8 cellular contexts compared by ENCODE assay signal in genomic region chr2:209960676-209961630, GRCh38. TPM values are rescaled to one million over a fixed set of nuclear protein-coding genes. Genes with fewer than 3 reads are reported as not detected.
DNase-seq lines count a peak whose midpoint lies in the region; ATAC-seq and TF ChIP-seq lines count a peak whose summit lies in the region.

No MANE protein-coding gene starts in this region.

- no peaks in the 10 kb centered on the region for H3K4me1 ChIP-seq in lung (ENCODE audit: control insufficient read depth in 2 of 2, insufficient read depth in 2 of 2, low read length in 2 of 2)

- H3K27ac ChIP-seq in dorsolateral prefrontal cortex (peak overlapping the region in 5 of 59 donors; percentile 1 to 38 (median 20)), lung (ENCODE audit: low read depth in 1 of 2, low read length in 1 of 2) (no peak overlapping the region)

- WGBS in lung, 2 donors, result 34 to 35% methylated on average over 4 of the region's 4 CpGs

- no peak overlapping the region for H3K4me3 Mint-ChIP-seq in T-helper 2 cell treated with Interferon-gamma antibody and Interleukin-4, amounts not matched to agents 5 μg/mL and 100 μg/mL, for 36 hours

- DNase-seq in AG09319 (ENCODE audit: extremely low read depth, low read depth) (no peak), NCI-H1105 treated with DMSO at 0.1 percent for 48 hours (lab: John Stamatoyannopoulos, UW) (peak; percentile 43), dorsolateral prefrontal cortex (peak in 2 of 10 donors; percentile 14 to 31), lung (ENCODE audit: low spot score) (no peak)
- peak; percentile 19 for DNase-seq in T-helper 2 cell treated with Interferon-gamma antibody and Interleukin-4, amounts not matched to agents 5 μg/mL and 100 μg/mL, for 36 hours (ENCODE audit: low spot score)
- peak; percentile 1 for DNase-seq in stimulated activated naive CD4-positive, alpha-beta T cell treated with Interleukin-2 at 50 U/mL for 16 hours (lab: John Stamatoyannopoulos, UW)

- no peak overlapping the region for H3K27ac Mint-ChIP-seq in T-helper 2 cell treated with Interferon-gamma antibody and Interleukin-4, amounts not matched to agents 5 μg/mL and 100 μg/mL, for 36 hours

- TF ChIP-seq CTCF in AG09319 (IDR thresholded peaks at IDR 0.05; ENCODE audit: low read depth, low read length) (peak; percentile 65), dorsolateral prefrontal cortex (IDR thresholded peaks at IDR 0.05 in 54 of 56, conservative IDR thresholded peaks at IDR 0.05 in 2 of 56; ENCODE audit: low read depth in 1 of 56, partially characterized antibody in 56 of 56) (peak; percentile 30 to 76 (median 60)), lung (IDR thresholded peaks at IDR 0.05; ENCODE audit: control extremely low read depth, extremely low read depth) (peak; percentile 34)

- H3K36me3 ChIP-seq in lung (ENCODE audit: control insufficient read depth in 2 of 2, insufficient read depth in 2 of 2, low read length in 2 of 2), result no peaks in the 10 kb centered on the region

- H3K27me3 ChIP-seq in dorsolateral prefrontal cortex (peaks cover 0 to 8% (median 0%) of the 10 kb centered on the region in 45 donors), lung (ENCODE audit: control insufficient read depth, insufficient read depth) (no peaks in the 10 kb centered on the region)

- intact Hi-C loops in dorsolateral prefrontal cortex (cut with DNase I), result no loop called here

- H3K9me3 Mint-ChIP-seq in T-helper 2 cell treated with Interferon-gamma antibody and Interleukin-4, amounts not matched to agents 5 μg/mL and 100 μg/mL, for 36 hours, result no peaks in the 10 kb centered on the region

- H3K9me3 ChIP-seq in lung (ENCODE audit: control insufficient read depth in 2 of 2, insufficient read depth in 1 of 2, low read length in 1 of 2), result no peaks in the 10 kb centered on the region

- no peaks in the 10 kb centered on the region for H3K4me1 Mint-ChIP-seq in T-helper 2 cell treated with Interferon-gamma antibody and Interleukin-4, amounts not matched to agents 5 μg/mL and 100 μg/mL, for 36 hours (ENCODE audit: low read depth)

- H3K36me3 Mint-ChIP-seq in T-helper 2 cell treated with Interferon-gamma antibody and Interleukin-4, amounts not matched to agents 5 μg/mL and 100 μg/mL, for 36 hours (ENCODE audit: low read depth), result no peaks in the 10 kb centered on the region

- peak; percentile 97 for ATAC-seq in GM18508 (IDR thresholded peaks at IDR 0.05; ENCODE audit: insufficient read depth, unreplicated experiment)
- peak; percentile 97 for ATAC-seq in HG02884 (IDR thresholded peaks at IDR 0.05; ENCODE audit: unreplicated experiment)
- peak; percentile 61 for ATAC-seq in lung (ENCODE audit: insufficient read depth, low FRiP score)

- H3K4me3 ChIP-seq in dorsolateral prefrontal cortex (no peak overlapping the region), lung (no peak overlapping the region)

- peaks cover 15% of the 10 kb centered on the region for H3K27me3 Mint-ChIP-seq in T-helper 2 cell treated with Interferon-gamma antibody and Interleukin-4, amounts not matched to agents 5 μg/mL and 100 μg/mL, for 36 hours (ENCODE audit: low read depth)

RNA-seq across cellular contexts. Expression of gene RPE, which starts 41.5 kb away (rescaled TPM):
- total RNA-seq in dorsolateral prefrontal cortex (10 to 100 TPM; 36.5 to 92.4 (median 69.9) TPM), lung (10 to 100 TPM; 42.3 to 72.2 TPM)
- polyA plus RNA-seq in lung, result 10 to 100 TPM; 12.5 to 25.4 TPM

Comparison
In these comparisons a context has a peak if more than half of its experiments do, and no peak if none do; other contexts are left out.
1. DNase-seq: peak in NCI-H1105 treated with DMSO at 0.1 percent for 48 hours (single experiment), T-helper 2 cell treated with Interferon-gamma antibody and Interleukin-4, amounts not matched to agents 5 μg/mL and 100 μg/mL, for 36 hours (single experiment) and stimulated activated naive CD4-positive, alpha-beta T cell treated with Interleukin-2 at 50 U/mL for 16 hours (single experiment); none in AG09319 (single experiment) and lung (single experiment).
2. Peak in every context shown above with its lines, with median percentiles within 50 percentile points of each other: CTCF ChIP-seq and ATAC-seq.